13 cellular contexts compared by ENCODE assay signal in the genomic region with DNA sequence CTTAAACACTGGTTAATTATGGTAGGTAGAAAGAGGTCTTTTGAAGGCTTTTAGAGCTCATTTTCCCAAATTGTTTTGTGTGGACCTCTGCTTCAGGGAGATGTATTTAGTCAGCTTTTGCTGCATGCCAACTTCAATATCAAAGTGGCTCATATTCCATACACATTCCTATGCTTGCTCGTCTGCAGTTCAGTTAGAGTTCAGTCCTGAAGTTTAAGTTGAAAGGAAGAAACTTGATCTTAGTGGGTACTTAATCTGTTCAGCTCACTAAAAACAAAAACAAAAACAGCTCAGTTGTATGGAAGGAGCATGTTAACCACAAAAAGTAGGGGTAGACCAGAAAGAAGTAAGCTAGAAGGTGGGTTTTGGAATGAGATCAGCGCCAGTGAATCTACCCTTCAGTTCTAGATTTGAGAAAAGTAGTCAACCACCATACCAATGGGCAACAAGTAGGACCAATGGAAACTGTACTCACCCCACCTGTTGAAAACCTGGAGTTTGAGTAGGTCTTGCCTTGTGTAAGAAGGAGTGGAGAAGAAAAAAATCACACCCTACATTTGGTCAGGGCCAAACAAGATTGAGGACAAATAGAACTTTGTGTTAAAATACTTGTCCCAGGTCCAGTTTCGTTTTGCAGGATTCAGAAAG.
"Had no signal": no experiment of that assay in that cellular context is flagged by ENCODE, and none has a peak within 500 bp of the region (broad histone marks: within the 10 kb centered on the region; RNA-seq: fewer than 3 reads in every experiment).

No MANE protein-coding gene starts in this region.

- H3K27ac Mint-ChIP-seq: activated CD4-positive, alpha-beta T cell treated with anti-CD3 and anti-CD28 coated beads, Interleukin-2, amount 10 ng/mL, durations not matched to agents 7 days and 5 days; activated naive CD4-positive, alpha-beta T cell treated with anti-CD3 and anti-CD28 coated beads for 36 hours; neural progenitor cell; T-helper 17 cell had no signal

- H3K4me1 ChIP-seq: adrenal gland, esophagus squamous epithelium, neural progenitor cell, parathyroid adenoma, testis, upper lobe of right lung had no signal

- ATAC-seq: T-helper 17 cell, upper lobe of right lung had no signal

- H3K4me3 ChIP-seq: adrenal gland, esophagus squamous epithelium, hepatocyte, neural progenitor cell, testis, upper lobe of right lung had no signal

- H3K4me3 Mint-ChIP-seq: activated CD4-positive, alpha-beta T cell treated with anti-CD3 and anti-CD28 coated beads, Interleukin-2, amount 10 ng/mL, durations not matched to agents 7 days and 5 days; activated naive CD4-positive, alpha-beta T cell treated with anti-CD3 and anti-CD28 coated beads for 36 hours; neural progenitor cell; T-helper 17 cell had no signal

- H3K4me1 Mint-ChIP-seq: activated CD4-positive, alpha-beta T cell treated with anti-CD3 and anti-CD28 coated beads, Interleukin-2, amount 10 ng/mL, durations not matched to agents 7 days and 5 days; T-helper 17 cell had no signal

- H3K27me3 ChIP-seq: adrenal gland, esophagus squamous epithelium, hepatocyte, neural progenitor cell, testis, upper lobe of right lung had no signal

- H3K36me3 Mint-ChIP-seq: neural progenitor cell had no signal

- DNase-seq: activated CD4-positive, alpha-beta T cell treated with anti-CD3 and anti-CD28 coated beads, Interleukin-2, amount 10 ng/mL, durations not matched to agents 7 days and 5 days; activated CD4-positive, CD25-positive, alpha-beta regulatory T cell; activated CD8-positive, alpha-beta memory T cell treated with anti-CD3 and anti-CD28 coated beads for 24 hours; activated naive CD4-positive, alpha-beta T cell treated with anti-CD3 and anti-CD28 coated beads for 36 hours; adrenal gland; esophagus squamous epithelium; stimulated activated naive CD4-positive, alpha-beta T cell treated with Interleukin-2 at 50 U/mL for 16 hours; T-helper 17 cell; testis; upper lobe of right lung had no signal

- H3K9me3 Mint-ChIP-seq: activated CD4-positive, alpha-beta T cell treated with anti-CD3 and anti-CD28 coated beads, Interleukin-2, amount 10 ng/mL, durations not matched to agents 7 days and 5 days; activated naive CD4-positive, alpha-beta T cell treated with anti-CD3 and anti-CD28 coated beads for 36 hours; neural progenitor cell had no signal

- H3K27ac ChIP-seq: adrenal gland, hepatocyte, neural progenitor cell, parathyroid adenoma, testis, upper lobe of right lung had no signal

- H3K9me3 ChIP-seq: adrenal gland, esophagus squamous epithelium, testis, upper lobe of right lung had no signal

- H3K27me3 Mint-ChIP-seq: activated CD4-positive, alpha-beta T cell treated with anti-CD3 and anti-CD28 coated beads, Interleukin-2, amount 10 ng/mL, durations not matched to agents 7 days and 5 days; T-helper 17 cell had no signal

- H3K36me3 ChIP-seq: adrenal gland, esophagus squamous epithelium, neural progenitor cell, upper lobe of right lung had no signal

- H2AFZ ChIP-seq: hepatocyte, neural progenitor cell, parathyroid adenoma had no signal

- H3K4me2 ChIP-seq: hepatocyte, neural progenitor cell had no signal

- H3K9ac ChIP-seq: neural progenitor cell, parathyroid adenoma had no signal

- H3K79me2 ChIP-seq: hepatocyte, parathyroid adenoma had no signal
